Comparison of ENCODE assay signal across 12 cellular contexts in genomic region chr19:1412323-1412923, GRCh38. TPM values are rescaled to one million over a fixed set of nuclear protein-coding genes. Genes with fewer than 3 reads are reported as not detected.
DNase-seq lines count a peak whose midpoint lies in the region; ATAC-seq, FAIRE-seq and TF ChIP-seq lines count a peak whose summit lies in the region.
"Had no signal": no experiment of that assay in that cellular context is flagged by ENCODE, and none has a peak within 500 bp of the region (broad histone marks: within the 10 kb centered on the region; RNA-seq: fewer than 3 reads in every experiment).

No MANE protein-coding gene starts in this region.

- WGBS in psoas muscle, 3 donors = 42 to 60% (median 55%) methylated on average over 19 to 21 of the region's 21 CpGs

- H3K4me1 ChIP-seq in PC-9 (replicated peaks; ENCODE audit: insufficient read depth) = peaks cover 47% of the 10 kb centered on the region
- peaks cover 77% of the 10 kb centered on the region for H3K4me1 ChIP-seq in psoas muscle

- POLR2A ChIA-PET in PC-9 (lab: Charles Lee; ENCODE audit: unreplicated experiment) = no interaction called here

- H3K27me3 ChIP-seq in PC-9 (ENCODE audit: insufficient read depth, low read depth) (no peaks in the 10 kb centered on the region), dorsolateral prefrontal cortex (no peaks in the 10 kb centered on the region), psoas muscle (ENCODE audit: insufficient read depth in 3 of 3, low read length in 2 of 3) (no peaks in the 10 kb centered on the region)
- H3K27me3 ChIP-seq: SJCRH30 had no signal

- H3K4me2 ChIP-seq in PC-9 = no peak overlapping the region
- H3K4me2 ChIP-seq: smooth muscle cell had no signal

- ATAC-seq in psoas muscle (no peak), GM19324 (IDR thresholded peaks at IDR 0.05; ENCODE audit: low FRiP score, unreplicated experiment) (no peak)

- intact Hi-C loops in PC-9 (cut with micrococcal nuclease; ENCODE audit: unreplicated experiment) (no loop called here), dorsolateral prefrontal cortex (cut with DNase I) (no loop called here), psoas muscle (cut with DNase I) (loop anchor here in 1 of 2 donors (10.0 kb wide), 1 partner anchor 138 kb away; the partner anchor contains the start of gene FAM174C)

- TF ChIP-seq CTCF in PC-9 (conservative IDR thresholded peaks at IDR 0.05) (no peak), dorsolateral prefrontal cortex (IDR thresholded peaks at IDR 0.05 in 54 of 56, conservative IDR thresholded peaks at IDR 0.05 in 2 of 56; ENCODE audit: low read depth in 1 of 56, partially characterized antibody in 56 of 56) (no peak), psoas muscle (IDR thresholded peaks at IDR 0.05) (no peak)

- CTCF ChIA-PET in PC-9 (lab: Charles Lee) = no interaction called here

- peak overlapping the region; percentile 99; the same call in 1 of the 2 replicates for H3K27ac ChIP-seq in PC-9
- peak overlapping the region; percentile 60 to 97 (median 91) for H3K27ac ChIP-seq in dorsolateral prefrontal cortex
- H3K27ac ChIP-seq in psoas muscle = peak overlapping the region; percentile 95
- H3K27ac ChIP-seq: SJCRH30 had no signal

- H3K36me3 ChIP-seq in PC-9 (ENCODE audit: low read depth) (no peaks in the 10 kb centered on the region), psoas muscle (ENCODE audit: insufficient read depth in 1 of 2, low read depth in 1 of 2) (peaks cover 0 to 22% of the 10 kb centered on the region in 2 donors)

- H3F3A ChIP-seq in PC-9 (ENCODE audit: insufficient read depth, low read depth) = peaks cover 30% of the 10 kb centered on the region

- peaks cover 71% of the 10 kb centered on the region for H4K20me1 ChIP-seq in PC-9 (ENCODE audit: insufficient read depth)

- no peaks in the 10 kb centered on the region for H3K9me2 ChIP-seq in PC-9 (ENCODE audit: insufficient read depth)

- BruUV-seq in PC-9 (replicated peaks; lab: Mats Ljungman, UMichigan) = no TSS peak

- DNase-seq in COLO668 (lab: John Stamatoyannopoulos, UW; ENCODE audit: unreplicated experiment) = peak; percentile 10
- DNase-seq in PC-9 = no peak
- DNase-seq in dorsolateral prefrontal cortex = no peak
- no peak for DNase-seq in psoas muscle
- DNase-seq in OCI-M1 (lab: John Stamatoyannopoulos, UW) = no peak
- DNase-seq in GM19239 (ENCODE audit: insufficient read length, low spot score) = no peak
- DNase-seq in GM03348 (ENCODE audit: low spot score) = no peak
- DNase-seq: activated CD4-positive, CD25-positive, alpha-beta regulatory T cell treated with anti-CD3 and anti-CD28 coated beads, Interleukin-2, amount 50 U/mL, for 72 hours; SJCRH30 had no signal

- FAIRE-seq in GM19239 (lab: Jason Lieb, UNC) = no peak
- FAIRE-seq: GM12891 had no signal

- H3K9me3 ChIP-seq in PC-9 (ENCODE audit: insufficient read depth, low read depth) (no peaks in the 10 kb centered on the region), psoas muscle (no peaks in the 10 kb centered on the region)
- H3K9me3 ChIP-seq: SJCRH30 had no signal

- no peak overlapping the region for H3K4me3 ChIP-seq in PC-9
- H3K4me3 ChIP-seq in dorsolateral prefrontal cortex = peak overlapping the region in 51 of 59 donors; percentile 0 to 99 (median 28)
- no peak overlapping the region for H3K4me3 ChIP-seq in psoas muscle
- H3K4me3 ChIP-seq: SJCRH30, smooth muscle cell had no signal

- no peak overlapping the region for H2AFZ ChIP-seq in PC-9

- peaks cover 86% of the 10 kb centered on the region for H3K79me2 ChIP-seq in PC-9 (ENCODE audit: low read depth)

RNA-seq across cellular contexts. Expression of gene DAZAP1, which starts 5.0 kb away (rescaled TPM):
- total RNA-seq in PC-9 (2021) = 122 and 144 TPM in 2 replicates
- total RNA-seq in dorsolateral prefrontal cortex = 100 to 1,000 TPM in 3 of 120 experiments, 10 to 100 TPM in 117; 46.4 to 115 (median 70.5) TPM
- total RNA-seq in psoas muscle = 100 to 1,000 TPM in 1 of 4 donors, 10 to 100 TPM in 3; 59.9 to 122 (median 86.9) TPM
- polyA plus RNA-seq in psoas muscle = 100 to 1,000 TPM in 1 of 3 donors, 10 to 100 TPM in 2; 68.9 to 103 (median 94.1) TPM

RNA-seq across cellular contexts. Expression of gene GAMT, which starts 11.1 kb away (rescaled TPM):
- total RNA-seq in PC-9 (2021) (27.3 and 30.9 TPM in 2 replicates), dorsolateral prefrontal cortex (10 to 100 TPM; 30.0 to 91.1 (median 47.4) TPM), psoas muscle (100 to 1,000 TPM; 227 to 339 (median 232) TPM)
- 100 to 1,000 TPM; 162 to 464 (median 351) TPM for polyA plus RNA-seq in psoas muscle

RNA-seq across cellular contexts. Expression of gene RPS15, which starts 25.8 kb away (rescaled TPM):
- total RNA-seq in PC-9 (2021) (967 and 1,004 TPM in 2 replicates), dorsolateral prefrontal cortex (100 to 1,000 TPM; 343 to 670 (median 497) TPM), psoas muscle (100 to 1,000 TPM; 697 to 992 (median 943) TPM)
- 1,000 to 10,000 TPM; 2,739 to 4,077 (median 3,158) TPM for polyA plus RNA-seq in psoas muscle

RNA-seq across cellular contexts. Expression of gene NDUFS7, which starts 28.7 kb away (rescaled TPM):
- total RNA-seq in PC-9 (2021) (67.5 and 83.5 TPM in 2 replicates), dorsolateral prefrontal cortex (100 to 1,000 TPM; 105 to 222 (median 151) TPM), psoas muscle (100 to 1,000 TPM; 230 to 338 (median 308) TPM)
- polyA plus RNA-seq in psoas muscle = 100 to 1,000 TPM; 177 to 423 (median 294) TPM

RNA-seq across cellular contexts. Expression of gene APC2, which starts 37.5 kb away (rescaled TPM):
- 1.6 and 2.7 TPM in 2 replicates for total RNA-seq in PC-9 (2021)
- total RNA-seq in dorsolateral prefrontal cortex = 100 to 1,000 TPM; 130 to 289 (median 183) TPM
- total RNA-seq in psoas muscle = under 1 TPM; 0.04 to 0.06 (median 0.05) TPM
- polyA plus RNA-seq in psoas muscle = under 1 TPM in 2 of 3 donors, not detected in 1; 0.01 to 0.03 TPM

Comparison
In these comparisons a context has a peak if more than half of its experiments do, and no peak if none do; other contexts are left out.
1. H3K4me3 ChIP-seq: peak in dorsolateral prefrontal cortex (51 of 59); none in PC-9 (single experiment) and psoas muscle (single experiment).
2. Peak in every context shown above with its lines, with median percentiles within 50 percentile points of each other: H3K27ac ChIP-seq.